1 cellular context compared by ENCODE assay signal in the genomic region with DNA sequence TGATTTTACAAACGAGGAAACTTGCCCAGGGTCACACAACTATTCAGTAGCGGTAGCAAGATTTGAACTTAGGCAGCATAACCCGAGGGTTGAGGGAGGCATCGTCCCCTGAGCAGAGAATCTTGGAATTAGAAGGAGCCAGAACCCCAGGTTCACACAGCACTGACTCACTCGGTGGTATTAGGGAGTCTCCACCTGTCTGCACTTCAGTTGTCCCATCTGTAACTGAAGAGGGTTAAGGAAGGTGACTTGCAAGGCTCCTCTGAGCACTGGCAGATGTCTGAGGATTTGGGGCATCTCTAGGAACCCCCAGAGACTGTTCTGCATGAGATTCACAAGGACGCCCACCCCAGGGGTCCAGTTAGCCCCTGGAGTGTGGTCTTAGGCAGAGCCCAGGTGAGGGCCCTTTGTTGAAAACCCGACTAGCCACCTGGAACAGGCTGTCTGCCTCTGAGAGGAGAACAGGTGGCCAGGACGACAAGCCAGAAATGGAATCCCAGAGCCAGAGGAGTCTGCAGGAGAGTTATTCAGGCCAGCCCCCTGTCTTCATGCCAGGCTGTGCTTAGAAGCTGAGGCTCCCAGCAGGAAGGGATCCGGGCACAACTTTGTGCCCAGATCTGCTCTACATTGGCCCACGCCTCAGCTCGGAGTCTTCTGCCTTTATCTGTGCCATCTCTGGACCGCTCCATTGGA.
TF ChIP-seq lines count a peak whose summit lies in the region.

No MANE protein-coding gene starts in this region.

TF ChIP-seq in SK-N-SH, 30 proteins besides CTCF, POLR2A, EP300 and RAD21 (continued from another document):
- TF ChIP-seq MXI1 (IDR thresholded peaks at IDR 0.05; ENCODE audit: low read depth, low read length), result no peak
- no peak for TF ChIP-seq EZH2phosphoT487 (IDR thresholded peaks at IDR 0.05; ENCODE audit: borderline replicate concordance, low read depth)
- TF ChIP-seq FOXJ3 (CRISPR knock-in tag; IDR thresholded peaks at IDR 0.05), result no peak
- TF ChIP-seq, protein P1, sequence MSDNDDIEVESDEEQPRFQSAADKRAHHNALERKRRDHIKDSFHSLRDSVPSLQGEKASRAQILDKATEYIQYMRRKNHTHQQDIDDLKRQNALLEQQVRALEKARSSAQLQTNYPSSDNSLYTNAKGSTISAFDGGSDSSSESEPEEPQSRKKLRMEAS (IDR thresholded peaks at IDR 0.05; ENCODE audit: low read depth), result no peak
- TF ChIP-seq NFIC (IDR thresholded peaks at IDR 0.05; ENCODE audit: borderline replicate concordance), result no peak
- TF ChIP-seq, protein P2, sequence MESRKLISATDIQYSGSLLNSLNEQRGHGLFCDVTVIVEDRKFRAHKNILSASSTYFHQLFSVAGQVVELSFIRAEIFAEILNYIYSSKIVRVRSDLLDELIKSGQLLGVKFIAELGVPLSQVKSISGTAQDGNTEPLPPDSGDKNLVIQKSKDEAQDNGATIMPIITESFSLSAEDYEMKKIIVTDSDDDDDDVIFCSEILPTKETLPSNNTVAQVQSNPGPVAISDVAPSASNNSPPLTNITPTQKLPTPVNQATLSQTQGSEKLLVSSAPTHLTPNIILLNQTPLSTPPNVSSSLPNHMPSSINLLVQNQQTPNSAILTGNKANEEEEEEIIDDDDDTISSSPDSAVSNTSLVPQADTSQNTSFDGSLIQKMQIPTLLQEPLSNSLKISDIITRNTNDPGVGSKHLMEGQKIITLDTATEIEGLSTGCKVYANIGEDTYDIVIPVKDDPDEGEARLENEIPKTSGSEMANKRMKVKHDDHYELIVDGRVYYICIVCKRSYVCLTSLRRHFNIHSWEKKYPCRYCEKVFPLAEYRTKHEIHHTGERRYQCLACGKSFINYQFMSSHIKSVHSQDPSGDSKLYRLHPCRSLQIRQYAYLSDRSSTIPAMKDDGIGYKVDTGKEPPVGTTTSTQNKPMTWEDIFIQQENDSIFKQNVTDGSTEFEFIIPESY (IDR thresholded peaks at IDR 0.05; ENCODE audit: borderline replicate concordance, low read depth), result no peak
- TF ChIP-seq, protein P3, sequence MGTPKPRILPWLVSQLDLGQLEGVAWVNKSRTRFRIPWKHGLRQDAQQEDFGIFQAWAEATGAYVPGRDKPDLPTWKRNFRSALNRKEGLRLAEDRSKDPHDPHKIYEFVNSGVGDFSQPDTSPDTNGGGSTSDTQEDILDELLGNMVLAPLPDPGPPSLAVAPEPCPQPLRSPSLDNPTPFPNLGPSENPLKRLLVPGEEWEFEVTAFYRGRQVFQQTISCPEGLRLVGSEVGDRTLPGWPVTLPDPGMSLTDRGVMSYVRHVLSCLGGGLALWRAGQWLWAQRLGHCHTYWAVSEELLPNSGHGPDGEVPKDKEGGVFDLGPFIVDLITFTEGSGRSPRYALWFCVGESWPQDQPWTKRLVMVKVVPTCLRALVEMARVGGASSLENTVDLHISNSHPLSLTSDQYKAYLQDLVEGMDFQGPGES (IDR thresholded peaks at IDR 0.05; ENCODE audit: low read depth, low read length), result no peak
- TF ChIP-seq RXRA (IDR thresholded peaks at IDR 0.05; ENCODE audit: borderline replicate concordance, low read depth), result no peak
- no peak for TF ChIP-seq TCF12 (IDR thresholded peaks at IDR 0.05)
- TF ChIP-seq, protein P4, sequence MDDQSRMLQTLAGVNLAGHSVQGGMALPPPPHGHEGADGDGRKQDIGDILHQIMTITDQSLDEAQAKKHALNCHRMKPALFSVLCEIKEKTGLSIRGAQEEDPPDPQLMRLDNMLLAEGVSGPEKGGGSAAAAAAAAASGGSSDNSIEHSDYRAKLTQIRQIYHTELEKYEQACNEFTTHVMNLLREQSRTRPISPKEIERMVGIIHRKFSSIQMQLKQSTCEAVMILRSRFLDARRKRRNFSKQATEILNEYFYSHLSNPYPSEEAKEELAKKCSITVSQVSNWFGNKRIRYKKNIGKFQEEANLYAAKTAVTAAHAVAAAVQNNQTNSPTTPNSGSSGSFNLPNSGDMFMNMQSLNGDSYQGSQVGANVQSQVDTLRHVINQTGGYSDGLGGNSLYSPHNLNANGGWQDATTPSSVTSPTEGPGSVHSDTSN (IDR thresholded peaks at IDR 0.05), result no peak
- no peak for TF ChIP-seq YY1 (IDR thresholded peaks at IDR 0.05; ENCODE audit: low read depth)
- TF ChIP-seq GABPA (IDR thresholded peaks at IDR 0.05; ENCODE audit: low read depth), result no peak
- TF ChIP-seq FOSL2 (IDR thresholded peaks at IDR 0.05; ENCODE audit: borderline replicate concordance, low read depth), result no peak
- TF ChIP-seq RCOR1 (IDR thresholded peaks at IDR 0.05; ENCODE audit: low read length), result no peak
TF ChIP-seq in SK-N-SH: peak in this region for 0.
